8 cellular contexts compared by ENCODE assay signal in the genomic region with DNA sequence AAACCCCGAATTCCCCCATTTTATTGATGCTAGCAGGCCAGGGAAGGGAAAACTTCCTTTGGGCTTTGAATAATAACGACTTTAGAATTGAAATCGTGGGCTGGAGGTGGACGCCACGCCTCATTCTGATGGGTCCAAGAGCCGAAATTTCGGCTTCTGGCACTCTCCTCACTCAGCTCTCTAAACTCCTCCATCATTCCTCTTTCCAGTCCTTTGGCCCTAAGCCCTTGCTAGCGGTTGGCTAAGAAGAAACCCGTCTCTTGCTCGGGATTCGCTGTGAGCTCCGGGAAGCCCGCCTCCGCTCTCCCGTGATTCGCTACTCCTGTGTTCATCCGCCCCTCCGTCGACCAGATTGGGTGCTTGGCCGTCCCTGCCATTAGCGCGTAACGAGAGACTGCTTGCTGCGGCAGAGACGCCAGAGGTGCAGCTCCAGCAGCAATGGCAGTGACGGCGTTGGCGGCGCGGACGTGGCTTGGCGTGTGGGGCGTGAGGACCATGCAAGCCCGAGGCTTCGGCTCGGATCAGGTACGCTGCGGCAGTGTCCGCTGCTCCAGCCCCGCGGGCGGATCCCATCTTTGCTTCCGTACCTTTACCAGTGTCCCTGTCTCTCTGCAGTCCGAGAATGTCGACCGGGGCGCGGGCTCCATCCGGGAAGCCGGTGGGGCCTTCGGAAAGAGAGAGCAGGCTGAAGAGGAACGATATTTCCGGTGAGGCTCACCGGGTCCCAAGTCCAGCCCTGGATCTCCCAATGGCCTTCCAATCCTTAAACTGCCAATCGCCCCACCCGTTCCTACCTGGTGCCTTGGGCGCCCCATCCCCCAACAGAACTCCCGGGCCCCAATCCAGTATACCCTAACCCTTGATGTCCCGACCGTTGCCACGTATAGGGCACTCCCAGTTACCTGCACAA. TPM values are rescaled to one million over a fixed set of nuclear protein-coding genes. Genes with fewer than 3 reads are reported as not detected.
A peak's percentile ranks its signal among the peaks of the same experiment; 100 is the strongest.
DNase-seq lines count a peak whose midpoint lies in the region; ATAC-seq, FAIRE-seq and TF ChIP-seq lines count a peak whose summit lies in the region.

A gene (plus strand): TSS at position 379 of the 910 bp plus-strand sequence. CDS start 60 bp downstream, at position 439.

- H3K4me1 Mint-ChIP-seq in type B pancreatic cell (ENCODE audit: unreplicated experiment): peaks cover 14% of the 10 kb centered on the region

- H3K4me3 Mint-ChIP-seq in type B pancreatic cell: no peak within 1 kb of the TSS

- peak; percentile 93 for FAIRE-seq in GM12892 (lab: Jason Lieb, UNC)

- peaks cover 4% of the 10 kb centered on the region for H3K36me3 Mint-ChIP-seq in type B pancreatic cell

- H3K27ac Mint-ChIP-seq in type B pancreatic cell: no peak within 1 kb of the TSS

- DNase-seq in GM12892 (ENCODE audit: insufficient read length): peak; percentile 99
- peak; percentile 96 for DNase-seq in NCI-H1436 (lab: John Stamatoyannopoulos, UW)
- peak; percentile 97 for DNase-seq in SW480 (ENCODE audit: low spot score)
- DNase-seq in cardiac septum (ENCODE audit: low spot score): peak; percentile 99
- peak; percentile 99 for DNase-seq in pons (ENCODE audit: low spot score)
- DNase-seq in type B pancreatic cell (ENCODE audit: extremely low spot score, unreplicated experiment): peak; percentile 94

- WGBS in adipose tissue, 3 donors: 0 to 1% (median 1%) methylated on average over 61 of the region's 61 CpGs

- no peaks in the 10 kb centered on the region for H3K27me3 Mint-ChIP-seq in type B pancreatic cell

- no peak within 1 kb of the TSS for H3K27ac ChIP-seq in adipose tissue (ENCODE audit: low read depth, low read length)

- TF ChIP-seq CTCF in type B pancreatic cell (conservative IDR thresholded peaks at IDR 0.05): no peak

- H3K9me3 Mint-ChIP-seq in type B pancreatic cell: no peaks in the 10 kb centered on the region

- intact Hi-C loops in cardiac septum (cut with DNase I): no loop called here

- TF ChIP-seq POLR2A in GM12892 (IDR thresholded peaks at IDR 0.05; ENCODE audit: low read depth, low read length): peak; percentile 97

- peak; percentile 86 for ATAC-seq in HG02840 (IDR thresholded peaks at IDR 0.05; ENCODE audit: low FRiP score, unreplicated experiment)

RNA-seq across cellular contexts. Expression of the gene that starts here (rescaled TPM):
- polyA plus RNA-seq in GM12892 (2012; ENCODE audit: missing spikeins): 291 TPM
- 100 to 1,000 TPM; 114 to 260 (median 146) TPM for polyA plus RNA-seq in adipose tissue
- total RNA-seq in cardiac septum (423 TPM), type B pancreatic cell (ENCODE audit: low replicate concordance) (143 and 144 TPM in 2 replicates)
